ENCODE assay signal across 21 cellular contexts in genomic region chr7:887488-887820, GRCh38. TPM values are rescaled to one million over a fixed set of nuclear protein-coding genes. Genes with fewer than 3 reads are reported as not detected.
DNase-seq lines count a peak whose midpoint lies in the region; ATAC-seq, FAIRE-seq and TF ChIP-seq lines count a peak whose summit lies in the region.
"Had no signal": no experiment of that assay in that cellular context is flagged by ENCODE, and none has a peak within 500 bp of the region (broad histone marks: within the 10 kb centered on the region; RNA-seq: fewer than 3 reads in every experiment).

No MANE protein-coding gene starts in this region.

- no peak for ATAC-seq in HepG2
- ATAC-seq: A549 had no signal

- H2AK5ac ChIP-seq in H1 (ENCODE audit: low read depth, low read length) (no peak overlapping the region), mesendoderm (ENCODE audit: low read length) (no peak overlapping the region)

- H3K27ac ChIP-seq in liver (ENCODE audit: low read depth in 1 of 2, low read length in 2 of 2) (peak overlapping the region; percentile 84 to 88), HepG2 (ENCODE audit: extremely low read length, insufficient read depth, low read length) (no peak overlapping the region), H1 (ENCODE audit: low read depth, low read length) (no peak overlapping the region), mesendoderm (ENCODE audit: low read depth, low read length) (no peak overlapping the region), tibial nerve (no peak overlapping the region)
- H3K27ac ChIP-seq: A549 had no signal

- H3K27me3 ChIP-seq in liver (ENCODE audit: control insufficient read depth in 4 of 4, insufficient read depth in 4 of 4, low read length in 3 of 4) (no peaks in the 10 kb centered on the region), HepG2 (ENCODE audit: control insufficient read depth in 1 of 2, insufficient read depth in 2 of 2, low read length in 2 of 2) (no peaks in the 10 kb centered on the region), H1 (replicated peaks in 1 of 4; ENCODE audit: control insufficient read depth in 3 of 4, extremely low read depth in 1 of 4, insufficient read depth in 3 of 4, low read length in 3 of 4) (no peaks in the 10 kb centered on the region), mesendoderm (ENCODE audit: insufficient read depth, low read length, poor library complexity) (no peaks in the 10 kb centered on the region), tibial nerve (no peaks in the 10 kb centered on the region)

- CTCF ChIA-PET in HepG2 (lab: Yijun Ruan, JAX; ENCODE audit: low intra/inter-chr PET ratio, low total read pairs) = no interaction called here
- CTCF ChIA-PET in H1 (lab: Charles Lee; ENCODE audit: partially characterized antibody) = interaction anchor here (0.6 kb wide), 1 partner anchor 1509 kb away, joined by 3 read pairs; no protein-coding TSS in a partner anchor

- TF ChIP-seq EP300 in HepG2 (IDR thresholded peaks at IDR 0.05; ENCODE audit: low read depth in 2 of 2, low read length in 2 of 2) = no peak
- TF ChIP-seq EP300 in HepG2 (CRISPR knock-in tag; IDR thresholded peaks at IDR 0.05; ENCODE audit: borderline replicate concordance) = no peak
- no peak for TF ChIP-seq EP300 in H1 (IDR thresholded peaks at IDR 0.05; ENCODE audit: borderline replicate concordance in 1 of 2, low read depth in 2 of 2, low read length in 2 of 2)
- TF ChIP-seq EP300 in tibial nerve (IDR thresholded peaks at IDR 0.05) = no peak

- WGBS in liver = 97% methylated on average over 18 of the region's 18 CpGs
- WGBS in HepG2 (ENCODE audit: low lambda C conversion rate) = 94% methylated on average over 2 of the region's 18 CpGs
- 97% methylated on average over 18 of the region's 18 CpGs; no CpG with 5 or more reads in 1 of the 2 experiments for WGBS in H1 (ENCODE audit: extremely low coverage in 1 of 2, insufficient coverage in 1 of 2, insufficient read length in 1 of 2, insufficient replicate concordance in 2 of 2, low coverage in 1 of 2, low lambda C conversion rate in 2 of 2, missing lambda C conversion rate in 1 of 2), 2 experiments
- WGBS in mesendoderm (ENCODE audit: extremely low coverage, insufficient coverage, low lambda C conversion rate) = no CpG with 5 or more reads among the region's 18 CpGs
- 79 to 96% methylated on average over 6 to 8 of the region's 18 CpGs for WGBS in tibial nerve, 2 donors

- H2BK12ac ChIP-seq in H1 (ENCODE audit: low read depth, low read length) = no peak overlapping the region

- H2BK5ac ChIP-seq in H1 (ENCODE audit: low read depth, low read length) (peak overlapping the region; percentile 24; the same call in 1 of the 2 replicates), mesendoderm (ENCODE audit: low read length) (no peak overlapping the region)

- BruUV-seq in HepG2 (replicated peaks; lab: Mats Ljungman, UMichigan) = no TSS peak

- H2BK15ac ChIP-seq in H1 (ENCODE audit: low read length) (no peak overlapping the region), mesendoderm (replicated peaks; ENCODE audit: low read depth) (no peak overlapping the region)

- in situ Hi-C loops in HepG2 (cut with HindIII; ENCODE audit: extremely low pct_ligation_motif_present, low pct_unique_long_range_greater_than_20kb) = no loop called here

- H4K91ac ChIP-seq in H1 (replicated peaks; ENCODE audit: insufficient read length, low read length) = no peak overlapping the region

- H3K9ac ChIP-seq in liver (ENCODE audit: low read depth in 1 of 2, low read length in 2 of 2) (peak overlapping the region in 1 of 2 donors; percentile 60), HepG2 (ENCODE audit: insufficient read depth, low read depth, low read length) (no peak overlapping the region), H1 (replicated peaks in 1 of 4; ENCODE audit: extremely low read depth in 1 of 4, low read depth in 3 of 4, low read length in 3 of 4) (no peak overlapping the region), mesendoderm (ENCODE audit: low read length) (no peak overlapping the region)

- TF ChIP-seq POLR2A in HepG2 (IDR thresholded peaks at IDR 0.05; ENCODE audit: insufficient read depth in 1 of 2, low read depth in 2 of 2, low read length in 2 of 2) (no peak), H1 (IDR thresholded peaks at IDR 0.05; ENCODE audit: control extremely low read depth in 1 of 2, low read depth in 2 of 2, low read length in 2 of 2) (no peak), tibial nerve (IDR thresholded peaks at IDR 0.05) (no peak)

- H3K4ac ChIP-seq in H1 (replicated peaks; ENCODE audit: insufficient read length, low read depth, low read length) = no peak overlapping the region
- H3K4ac ChIP-seq in mesendoderm (ENCODE audit: low read depth, low read length) = no peak overlapping the region

- H4K5ac ChIP-seq in H1 (ENCODE audit: insufficient read length, low read depth, low read length) = no peak overlapping the region
- H4K5ac ChIP-seq in mesendoderm (ENCODE audit: low read length) = no peak overlapping the region

- H3K18ac ChIP-seq in H1 (ENCODE audit: extremely low read depth, low read length) = no peak overlapping the region
- no peak overlapping the region for H3K18ac ChIP-seq in mesendoderm (ENCODE audit: low read length)

- no peak for FAIRE-seq in HepG2 (lab: Jason Lieb, UNC)
- no peak for FAIRE-seq in H1 (lab: Jason Lieb, UNC)
- FAIRE-seq: A549, D721Med, GM12892, GM19239, RCC 7860 had no signal

- TF ChIP-seq RAD21 in liver (IDR thresholded peaks at IDR 0.05) (no peak), HepG2 (CRISPR knock-in tag; IDR thresholded peaks at IDR 0.05) (no peak), H1 (IDR thresholded peaks at IDR 0.05 in 1 of 2, conservative IDR thresholded peaks at IDR 0.05 in 1 of 2; ENCODE audit: low read depth in 2 of 2, low read length in 2 of 2) (no peak)

- no peak overlapping the region for H3K56ac ChIP-seq in H1 (replicated peaks; ENCODE audit: insufficient read length, low read depth, low read length)
- peak overlapping the region; percentile 49 for H3K56ac ChIP-seq in mesendoderm (ENCODE audit: low read length)

- no peak overlapping the region for H4K8ac ChIP-seq in H1 (ENCODE audit: extremely low read depth, insufficient read depth, low read length)
- H4K8ac ChIP-seq in mesendoderm (ENCODE audit: low read depth, low read length) = no peak overlapping the region

- H3K9me3 ChIP-seq in liver (ENCODE audit: control insufficient read depth in 4 of 4, low read length in 3 of 4) (no peaks in the 10 kb centered on the region), HepG2 (ENCODE audit: low read length) (no peaks in the 10 kb centered on the region), H1 (ENCODE audit: insufficient read depth in 2 of 2, low read depth in 1 of 2, low read length in 1 of 2) (no peaks in the 10 kb centered on the region), tibial nerve (no peaks in the 10 kb centered on the region)
- H3K9me3 ChIP-seq: A549, HAP-1 had no signal

- peaks cover 13 to 22% (median 17%) of the 10 kb centered on the region in 4 donors for H3K36me3 ChIP-seq in liver (ENCODE audit: control insufficient read depth in 4 of 4, insufficient read depth in 3 of 4, low read depth in 1 of 4, low read length in 3 of 4)
- peaks cover 40 to 60% of the 10 kb centered on the region in 2 experiments for H3K36me3 ChIP-seq in HepG2 (replicated peaks in 1 of 2; ENCODE audit: control insufficient read depth in 1 of 2, insufficient read depth in 2 of 2, low read length in 2 of 2)
- peaks cover 14 to 43% (median 29%) of the 10 kb centered on the region in 4 experiments; a peak in 7 of 8 replicates for H3K36me3 ChIP-seq in H1 (ENCODE audit: control insufficient read depth in 2 of 4, insufficient read depth in 4 of 4, low read length in 3 of 4)
- peaks cover 5% of the 10 kb centered on the region for H3K36me3 ChIP-seq in mesendoderm (ENCODE audit: control insufficient read depth, insufficient read depth, low read length)
- peaks cover 17 to 59% (median 21%) of the 10 kb centered on the region in 3 donors for H3K36me3 ChIP-seq in tibial nerve

- intact Hi-C loops in HepG2 (cut with micrococcal nuclease; ENCODE audit: unreplicated experiment) = no loop called here

- H3K79me1 ChIP-seq in H1 (ENCODE audit: low read depth, low read length) (peaks cover 44% of the 10 kb centered on the region), mesendoderm (ENCODE audit: low read length) (peaks cover 40% of the 10 kb centered on the region)

- H3K23ac ChIP-seq in H1 (ENCODE audit: insufficient read length) (no peak overlapping the region), mesendoderm (ENCODE audit: low read length) (no peak overlapping the region)

- no peak overlapping the region for H2BK20ac ChIP-seq in H1 (ENCODE audit: low read length)

- no peak overlapping the region for H3K4me3 ChIP-seq in liver (ENCODE audit: low read depth in 1 of 3, low read length in 3 of 3)
- no peak overlapping the region for H3K4me3 ChIP-seq in HepG2 (replicated peaks in 1 of 3; ENCODE audit: insufficient read depth in 1 of 3, low read depth in 2 of 3, low read length in 3 of 3)
- H3K4me3 ChIP-seq in H1 (ENCODE audit: extremely low read depth in 1 of 4, insufficient read depth in 2 of 4, low read depth in 3 of 4, low read length in 4 of 4) = no peak overlapping the region
- H3K4me3 ChIP-seq in mesendoderm (ENCODE audit: low read length) = no peak overlapping the region
- no peak overlapping the region for H3K4me3 ChIP-seq in tibial nerve
- H3K4me3 ChIP-seq: A549, HAP-1 had no signal

- H3K23me2 ChIP-seq in H1 (ENCODE audit: low read depth, low read length) = no peaks in the 10 kb centered on the region; the same call in 1 of the 2 replicates

- no peak overlapping the region for H3K4me2 ChIP-seq in HepG2 (ENCODE audit: low read depth, low read length)
- H3K4me2 ChIP-seq in H1 (ENCODE audit: insufficient read depth in 1 of 2, low read depth in 2 of 2, low read length in 2 of 2) = no peak overlapping the region
- no peak overlapping the region for H3K4me2 ChIP-seq in mesendoderm (ENCODE audit: low read length)
- H3K4me2 ChIP-seq: A549 had no signal

- peaks cover 63% of the 10 kb centered on the region for H3K79me2 ChIP-seq in HepG2 (ENCODE audit: insufficient read depth, low read length)
- peaks cover 20 to 72% of the 10 kb centered on the region in 2 experiments for H3K79me2 ChIP-seq in H1 (ENCODE audit: control insufficient read depth in 1 of 2, insufficient read depth in 2 of 2, low read length in 2 of 2)
- peaks cover 60% of the 10 kb centered on the region for H3K79me2 ChIP-seq in mesendoderm (ENCODE audit: control insufficient read depth, insufficient read depth, low read length)

- H2AFZ ChIP-seq in HepG2 (ENCODE audit: low read length) = no peak overlapping the region
- no peak overlapping the region for H2AFZ ChIP-seq in H1 (ENCODE audit: low read length)

- peaks cover 18% of the 10 kb centered on the region; the same call in 1 of the 2 replicates for H4K20me1 ChIP-seq in HepG2 (ENCODE audit: insufficient read depth, low read length)
- H4K20me1 ChIP-seq in H1 (replicated peaks in 1 of 2; ENCODE audit: control insufficient read depth in 1 of 2, insufficient read depth in 2 of 2, low read length in 2 of 2) = peaks cover 41 to 43% of the 10 kb centered on the region in 2 experiments

- POLR2A ChIA-PET in HepG2 (lab: Yijun Ruan, JAX) = interaction anchor here (1.4 kb wide), 1 partner anchor 14 kb away, joined by 4 read pairs; no protein-coding TSS in a partner anchor
- POLR2A ChIA-PET in H1 (lab: Charles Lee; ENCODE audit: partially characterized antibody) = interaction anchor here (0.9 to 1.6 kb wide), 4 partner anchors 11 to 123 kb away, joined by 3 to 6 read pairs (median 4); partner anchors contain the start of gene GET4

- no peak overlapping the region for H3K14ac ChIP-seq in H1 (ENCODE audit: insufficient read length)

- TF ChIP-seq CTCF in liver (IDR thresholded peaks at IDR 0.05; ENCODE audit: low read depth, low read length, missing input control) (no peak), HepG2 (CRISPR knock-in tag; IDR thresholded peaks at IDR 0.05) (no peak), H1 (IDR thresholded peaks at IDR 0.05; ENCODE audit: control extremely low read depth in 1 of 3, insufficient read depth in 1 of 3, low read depth in 1 of 3, low read length in 3 of 3) (no peak), tibial nerve (IDR thresholded peaks at IDR 0.05) (no peak)

- H2BK120ac ChIP-seq in H1 (replicated peaks; ENCODE audit: low read depth, low read length) (no peak overlapping the region), mesendoderm (ENCODE audit: low read depth, low read length) (no peak overlapping the region)

- peaks cover 36 to 67% (median 56%) of the 10 kb centered on the region in 4 donors for H3K4me1 ChIP-seq in liver (ENCODE audit: control insufficient read depth in 4 of 4, insufficient read depth in 4 of 4, low read length in 3 of 4)
- peaks cover 13% of the 10 kb centered on the region for H3K4me1 ChIP-seq in HepG2 (ENCODE audit: insufficient read depth, low read length)
- peaks cover 0 to 12% (median 1%) of the 10 kb centered on the region in 4 experiments; a peak in 2 of 7 replicates for H3K4me1 ChIP-seq in H1 (replicated peaks in 1 of 4; ENCODE audit: control insufficient read depth in 3 of 4, insufficient read depth in 4 of 4, low read length in 3 of 4)
- H3K4me1 ChIP-seq in mesendoderm (ENCODE audit: control insufficient read depth, low read depth, low read length) = no peaks in the 10 kb centered on the region
- peaks cover 0 to 33% (median 2%) of the 10 kb centered on the region in 4 donors for H3K4me1 ChIP-seq in tibial nerve
- H3K4me1 ChIP-seq: A549, HAP-1 had no signal

- no peak for DNase-seq in HepG2 (ENCODE audit: low spot score)
- no peak for DNase-seq in H1 (ENCODE audit: low read depth in 1 of 2, low spot score in 2 of 2)
- DNase-seq in mesendoderm = no peak
- no peak for DNase-seq in middle frontal gyrus (ENCODE audit: extremely low spot score, low spot score)
- DNase-seq in RPMI8226 = no peak
- no peak for DNase-seq in stimulated activated CD4-positive, alpha-beta T cell treated with anti-CD3 and anti-CD28 coated beads, Interleukin-4, amount 100 ng/mL, for 1 hour
- no peak for DNase-seq in tibial nerve (ENCODE audit: low spot score in 2 of 2)
- DNase-seq: CD4-positive, alpha-beta memory T cell; DND-41; GDM1; MV-4-11; NCI-H1417 treated with DMSO at 0.1 percent for 48 hours; NCI-H2029; NCI-H524 had no signal

RNA-seq across cellular contexts. Expression of gene GET4, which starts 11.1 kb away (rescaled TPM):
- total RNA-seq in liver = 10 to 100 TPM; 19.5 to 30.3 TPM
- polyA plus RNA-seq in liver = 10 to 100 TPM; 24.3 to 34.7 TPM
- total RNA-seq in HepG2 (2016; rRNA removed; fragmentation: Illumina TruSeq; extraction: Trizol) = 28.2 and 31.6 TPM in 2 replicates
- total RNA-seq in HepG2 (2016; cell fraction: cytosol; rRNA removed; fragmentation: Illumina TruSeq; extraction: Trizol; ENCODE audit: low read depth) = 7.8 and 8.0 TPM in 2 replicates
- total RNA-seq in HepG2 (2016; cell fraction: insoluble cytoplasmic fraction; rRNA removed; fragmentation: Illumina TruSeq; extraction: Trizol) = 27.8 and 31.5 TPM in 2 replicates
- 18.9 and 22.1 TPM in 2 replicates for total RNA-seq in HepG2 (2016; cell fraction: membrane; rRNA removed; fragmentation: Illumina TruSeq; extraction: Trizol)
- 26.6 and 28.2 TPM in 2 replicates for total RNA-seq in HepG2 (2016; cell fraction: nucleus; rRNA removed; fragmentation: Illumina TruSeq; extraction: Trizol)
- polyA plus RNA-seq in HepG2 (2011; rRNA removed) = 35.2 and 44.4 TPM in 2 replicates
- polyA plus RNA-seq in HepG2 (2011; cell fraction: cytosol; rRNA removed) = 32.6 and 49.3 TPM in 2 replicates
- 186 and 201 TPM in 2 replicates for polyA plus RNA-seq in HepG2 (2011; cell fraction: nucleus; rRNA removed)
- 33.0 and 39.4 TPM in 2 replicates for polyA plus RNA-seq in HepG2 (2012)
- polyA plus RNA-seq in HepG2 (2016; cell fraction: cytosol; fragmentation: Illumina TruSeq; extraction: Trizol; ENCODE audit: low read depth) = 13.8 and 16.4 TPM in 2 replicates
- polyA plus RNA-seq in HepG2 (2016; cell fraction: insoluble cytoplasmic fraction; fragmentation: Illumina TruSeq; extraction: Trizol; ENCODE audit: low read depth) = 49.1 and 51.2 TPM in 2 replicates
- 21.9 and 26.3 TPM in 2 replicates for polyA plus RNA-seq in HepG2 (2016; cell fraction: membrane; fragmentation: Illumina TruSeq; extraction: Trizol; ENCODE audit: low read depth)
- polyA plus RNA-seq in HepG2 (2016; cell fraction: nucleus; fragmentation: Illumina TruSeq; extraction: Trizol; ENCODE audit: insufficient read depth, low read depth) = 111 and 112 TPM in 2 replicates
- polyA minus RNA-seq in HepG2 (2011; rRNA and poly(A)+ RNA removed; ENCODE audit: low replicate concordance) = 16.3 and 17.4 TPM in 2 replicates
- polyA minus RNA-seq in HepG2 (2011; cell fraction: cytosol; rRNA and poly(A)+ RNA removed) = 9.7 and 12.6 TPM in 2 replicates
- polyA minus RNA-seq in HepG2 (2011; cell fraction: nucleus; rRNA and poly(A)+ RNA removed) = 19.2 and 26.4 TPM in 2 replicates
- 52.1 and 56.7 TPM in 2 replicates for total RNA-seq in H1 (2021; fragmentation: NEBNext Ultra II Directional; extraction: Animal tissue kit (Norgen Biotek cat#: 25700))
- 74.1 and 95.0 TPM in 2 replicates for polyA plus RNA-seq in H1 (2011; rRNA removed)
- polyA plus RNA-seq in H1 (2011; cell fraction: cytosol; rRNA removed) = 73.5 TPM
- polyA plus RNA-seq in H1 (2011; cell fraction: nucleus; rRNA removed) = 137 TPM
- polyA plus RNA-seq in H1 (2012, experiment 1 of 2) = 42.9 to 72.1 TPM (median 69.9 TPM) in 4 replicates
- polyA plus RNA-seq in H1 (2012, experiment 2 of 2) = 52.9 TPM
- 40.9 TPM for polyA plus RNA-seq in H1 (2013, experiment 1 of 2)
- polyA plus RNA-seq in H1 (2013, experiment 2 of 2) = 40.1 TPM
- polyA minus RNA-seq in H1 (2011; rRNA and poly(A)+ RNA removed) = 17.7 and 19.3 TPM in 2 replicates
- polyA minus RNA-seq in H1 (2011; cell fraction: cytosol; rRNA and poly(A)+ RNA removed) = 28.7 TPM
- polyA minus RNA-seq in H1 (2011; cell fraction: nucleus; rRNA and poly(A)+ RNA removed) = 22.5 TPM
- 35.9 TPM for polyA plus RNA-seq in mesendoderm (2013, experiment 1 of 2)
- polyA plus RNA-seq in mesendoderm (2013, experiment 2 of 2) = 35.8 TPM
- total RNA-seq in tibial nerve = 10 to 100 TPM; 29.8 to 50.2 (median 38.3) TPM

RNA-seq across cellular contexts. Expression of gene SUN1, which starts 55.2 kb away (rescaled TPM):
- total RNA-seq in liver (100 to 1,000 TPM in 1 of 2 donors, 10 to 100 TPM in 1; 50.9 to 162 TPM), HepG2 (2016; rRNA removed; fragmentation: Illumina TruSeq; extraction: Trizol) (23.2 and 47.0 TPM in 2 replicates), tibial nerve (100 to 1,000 TPM; 243 to 263 (median 244) TPM)
- polyA plus RNA-seq in liver (10 to 100 TPM; 24.8 to 29.2 TPM), HepG2 (2011; rRNA removed) (126 and 140 TPM in 2 replicates), H1 (2011; rRNA removed) (158 and 324 TPM in 2 replicates)
- total RNA-seq in HepG2 (2016; cell fraction: cytosol; rRNA removed; fragmentation: Illumina TruSeq; extraction: Trizol; ENCODE audit: low read depth) = 20.5 and 20.8 TPM in 2 replicates
- 23.7 and 48.5 TPM in 2 replicates for total RNA-seq in HepG2 (2016; cell fraction: insoluble cytoplasmic fraction; rRNA removed; fragmentation: Illumina TruSeq; extraction: Trizol)
- 17.9 and 19.0 TPM in 2 replicates for total RNA-seq in HepG2 (2016; cell fraction: membrane; rRNA removed; fragmentation: Illumina TruSeq; extraction: Trizol)
- total RNA-seq in HepG2 (2016; cell fraction: nucleus; rRNA removed; fragmentation: Illumina TruSeq; extraction: Trizol) = 73.3 and 80.7 TPM in 2 replicates
- polyA plus RNA-seq in HepG2 (2011; cell fraction: cytosol; rRNA removed) = 172 and 209 TPM in 2 replicates
- 652 and 741 TPM in 2 replicates for polyA plus RNA-seq in HepG2 (2011; cell fraction: nucleus; rRNA removed)
- polyA plus RNA-seq in HepG2 (2012) = 71.5 and 75.9 TPM in 2 replicates
- polyA plus RNA-seq in HepG2 (2016; cell fraction: cytosol; fragmentation: Illumina TruSeq; extraction: Trizol; ENCODE audit: low read depth) = 8.3 and 11.8 TPM in 2 replicates
- polyA plus RNA-seq in HepG2 (2016; cell fraction: insoluble cytoplasmic fraction; fragmentation: Illumina TruSeq; extraction: Trizol; ENCODE audit: low read depth) = 18.4 and 20.2 TPM in 2 replicates
- polyA plus RNA-seq in HepG2 (2016; cell fraction: membrane; fragmentation: Illumina TruSeq; extraction: Trizol; ENCODE audit: low read depth) = 7.5 and 9.3 TPM in 2 replicates
- polyA plus RNA-seq in HepG2 (2016; cell fraction: nucleus; fragmentation: Illumina TruSeq; extraction: Trizol; ENCODE audit: insufficient read depth, low read depth) = 160 and 177 TPM in 2 replicates
- 212 and 267 TPM in 2 replicates for polyA minus RNA-seq in HepG2 (2011; rRNA and poly(A)+ RNA removed; ENCODE audit: low replicate concordance)
- polyA minus RNA-seq in HepG2 (2011; cell fraction: cytosol; rRNA and poly(A)+ RNA removed) = 55.5 and 58.0 TPM in 2 replicates
- 208 and 210 TPM in 2 replicates for polyA minus RNA-seq in HepG2 (2011; cell fraction: nucleus; rRNA and poly(A)+ RNA removed)
- 105 and 108 TPM in 2 replicates for total RNA-seq in H1 (2021; fragmentation: NEBNext Ultra II Directional; extraction: Animal tissue kit (Norgen Biotek cat#: 25700))
- 235 TPM for polyA plus RNA-seq in H1 (2011; cell fraction: cytosol; rRNA removed)
- 512 TPM for polyA plus RNA-seq in H1 (2011; cell fraction: nucleus; rRNA removed)
- polyA plus RNA-seq in H1 (2012, experiment 1 of 2) = 69.8 to 110 TPM (median 95.7 TPM) in 4 replicates
- 31.4 TPM for polyA plus RNA-seq in H1 (2012, experiment 2 of 2)
- polyA plus RNA-seq in H1 (2013, experiment 1 of 2) = 110 TPM
- polyA plus RNA-seq in H1 (2013, experiment 2 of 2) = 106 TPM
- 149 and 180 TPM in 2 replicates for polyA minus RNA-seq in H1 (2011; rRNA and poly(A)+ RNA removed)
- polyA minus RNA-seq in H1 (2011; cell fraction: cytosol; rRNA and poly(A)+ RNA removed) = 83.6 TPM
- polyA minus RNA-seq in H1 (2011; cell fraction: nucleus; rRNA and poly(A)+ RNA removed) = 211 TPM
- polyA plus RNA-seq in mesendoderm (2013, experiment 1 of 2) = 47.7 TPM
- 47.9 TPM for polyA plus RNA-seq in mesendoderm (2013, experiment 2 of 2)

Comparison
In these comparisons a context has a peak if more than half of its experiments do, and no peak if none do; other contexts are left out.
1. H3K27ac ChIP-seq: peak in liver (2 of 2); none in HepG2 (single experiment), H1 (single experiment), mesendoderm (single experiment) and tibial nerve (0 of 4).